Comparison of ENCODE assay signal across 16 cellular contexts in the genomic region with DNA sequence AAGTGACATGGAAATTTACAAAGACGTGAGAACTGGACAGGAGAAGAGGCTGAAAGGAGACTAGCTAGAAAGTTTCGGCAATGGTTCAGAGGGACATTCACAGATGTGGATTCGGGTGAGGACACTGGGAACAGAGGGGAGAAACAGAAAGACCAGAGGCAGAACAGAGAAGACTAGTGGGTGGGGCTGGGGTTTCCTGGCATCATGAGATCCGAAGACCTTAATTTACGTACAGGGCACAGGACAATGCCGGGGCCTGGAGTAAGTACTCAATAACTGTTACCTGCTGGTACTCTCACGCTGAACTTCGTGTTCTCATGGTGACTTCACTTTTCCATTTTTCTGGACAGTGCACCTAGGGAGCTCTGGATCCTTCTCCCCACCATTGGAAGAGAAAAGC. TPM values are rescaled to one million over a fixed set of nuclear protein-coding genes. Genes with fewer than 3 reads are reported as not detected.
DNase-seq lines count a peak whose midpoint lies in the region; ATAC-seq and TF ChIP-seq lines count a peak whose summit lies in the region.
"Had no signal": no experiment of that assay in that cellular context is flagged by ENCODE, and none has a peak within 500 bp of the region (broad histone marks: within the 10 kb centered on the region; RNA-seq: fewer than 3 reads in every experiment).

No MANE protein-coding gene starts in this region.

- no peaks in the 10 kb centered on the region for H3K9me3 ChIP-seq in AG04450 (ENCODE audit: control insufficient read depth, insufficient read depth, low read length)
- H3K9me3 ChIP-seq in T-helper 17 cell (ENCODE audit: control insufficient read depth, low read length, poor library complexity, severe bottlenecking): no peaks in the 10 kb centered on the region
- H3K9me3 ChIP-seq: SJSA1 had no signal

- no peak overlapping the region for H3K4me3 Mint-ChIP-seq in GM23338
- H3K4me3 Mint-ChIP-seq in T-helper 17 cell: no peak overlapping the region
- peak overlapping the region; percentile 72 for H3K4me3 Mint-ChIP-seq in memory B cell
- no peak overlapping the region for H3K4me3 Mint-ChIP-seq in activated CD8-positive, alpha-beta memory T cell treated with anti-CD3 and anti-CD28 coated beads, Interleukin-2, amount 10 ng/mL, durations not matched to agents 7 days and 5 days

- DNase-seq in AG04450 (ENCODE audit: low read depth, low spot score) (no peak), GM23338 (ENCODE audit: low spot score) (no peak), T-helper 17 cell (no peak), memory B cell (ENCODE audit: low spot score in 2 of 2) (no peak), DMS114 treated with DMSO at 0.1 percent for 48 hours (lab: John Stamatoyannopoulos, UW; ENCODE audit: unreplicated experiment) (no peak)
- DNase-seq in activated CD8-positive, alpha-beta memory T cell treated with anti-CD3 and anti-CD28 coated beads, Interleukin-2, amount 10 ng/mL, durations not matched to agents 7 days and 5 days: no peak
- DNase-seq: ACHN; CD8-positive, alpha-beta memory T cell; H7; Kasumi-1; NCI-H1436; NCI-H2029 treated with DMSO at 0.1 percent for 48 hours; NCI-H510A had no signal

- peaks cover 31% of the 10 kb centered on the region for H3K4me1 ChIP-seq in GM23338 (ENCODE audit: insufficient read depth)

- no peaks in the 10 kb centered on the region for H3K27me3 ChIP-seq in AG04450 (ENCODE audit: control insufficient read depth, insufficient read depth, low read length)
- no peaks in the 10 kb centered on the region for H3K27me3 ChIP-seq in GM23338 (ENCODE audit: insufficient read depth)
- H3K27me3 ChIP-seq: SJSA1 had no signal

- peak overlapping the region; percentile 0 for H3K27ac ChIP-seq in AG04450 (ENCODE audit: low read depth, low read length)
- H3K27ac ChIP-seq in GM23338 (ENCODE audit: low read depth): peak overlapping the region; percentile 45
- H3K27ac ChIP-seq: RWPE1, SJSA1 had no signal

- no peaks in the 10 kb centered on the region for H3K36me3 ChIP-seq in GM23338 (ENCODE audit: insufficient read depth)

- CTCF ChIA-PET in AG04450 (lab: Charles Lee): no interaction called here
- CTCF ChIA-PET in activated CD8-positive, alpha-beta memory T cell treated with anti-CD3 and anti-CD28 coated beads, Interleukin-2, amount 10 ng/mL, durations not matched to agents 7 days and 5 days (lab: Charles Lee): interaction anchor here (1.0 kb wide), 1 partner anchor 10 kb away, joined by 3 read pairs; no protein-coding TSS in a partner anchor

- peaks cover 22% of the 10 kb centered on the region for H4K20me1 ChIP-seq in GM23338 (replicated peaks; ENCODE audit: insufficient read depth)

- ATAC-seq in GM23338 (no peak), T-helper 17 cell (no peak), memory B cell (ENCODE audit: low read depth) (peak; percentile 29), GM21447 (IDR thresholded peaks at IDR 0.05; ENCODE audit: unreplicated experiment) (no peak)
- ATAC-seq in activated CD8-positive, alpha-beta memory T cell treated with anti-CD3 and anti-CD28 coated beads, Interleukin-2, amount 10 ng/mL, durations not matched to agents 7 days and 5 days: no peak

- H3K9me3 Mint-ChIP-seq in GM23338 (no peaks in the 10 kb centered on the region), memory B cell (no peaks in the 10 kb centered on the region)
- H3K9me3 Mint-ChIP-seq in activated CD8-positive, alpha-beta memory T cell treated with anti-CD3 and anti-CD28 coated beads, Interleukin-2, amount 10 ng/mL, durations not matched to agents 7 days and 5 days (ENCODE audit: low read depth): no peaks in the 10 kb centered on the region
- H3K9me3 Mint-ChIP-seq: CD8-positive, alpha-beta memory T cell had no signal

- no peak for TF ChIP-seq CTCF in AG04450 (IDR thresholded peaks at IDR 0.05; ENCODE audit: low read depth, low read length)
- TF ChIP-seq CTCF in GM23338 (conservative IDR thresholded peaks at IDR 0.05; ENCODE audit: low read depth in 2 of 2): no peak

- H3K4me1 Mint-ChIP-seq in GM23338 (peaks cover 41% of the 10 kb centered on the region), T-helper 17 cell (peaks cover 65% of the 10 kb centered on the region), memory B cell (peaks cover 77% of the 10 kb centered on the region)
- H3K4me1 Mint-ChIP-seq in activated CD8-positive, alpha-beta memory T cell treated with anti-CD3 and anti-CD28 coated beads, Interleukin-2, amount 10 ng/mL, durations not matched to agents 7 days and 5 days: peaks cover 33% of the 10 kb centered on the region

- H3K27ac Mint-ChIP-seq in GM23338 (peak overlapping the region; percentile 13; the same call in 1 of the 2 replicates), T-helper 17 cell (peak overlapping the region; percentile 83), memory B cell (peak overlapping the region; percentile 90)
- no peak overlapping the region for H3K27ac Mint-ChIP-seq in activated CD8-positive, alpha-beta memory T cell treated with anti-CD3 and anti-CD28 coated beads, Interleukin-2, amount 10 ng/mL, durations not matched to agents 7 days and 5 days

- no peak overlapping the region for H2AFZ ChIP-seq in GM23338

- peaks cover 36% of the 10 kb centered on the region for H3K79me2 ChIP-seq in GM23338 (replicated peaks; ENCODE audit: insufficient read depth)

- H3F3A ChIP-seq in GM23338 (replicated peaks; ENCODE audit: low read depth): no peaks in the 10 kb centered on the region

- no peaks in the 10 kb centered on the region for H3K9me2 ChIP-seq in GM23338 (ENCODE audit: insufficient read depth)

- H3K4me2 ChIP-seq in GM23338: no peak overlapping the region

- H3K36me3 Mint-ChIP-seq in GM23338 (ENCODE audit: low read depth) (peaks cover 23% of the 10 kb centered on the region), T-helper 17 cell (ENCODE audit: low read depth) (peaks cover 13% of the 10 kb centered on the region), memory B cell (peaks cover 31% of the 10 kb centered on the region)
- H3K36me3 Mint-ChIP-seq in activated CD8-positive, alpha-beta memory T cell treated with anti-CD3 and anti-CD28 coated beads, Interleukin-2, amount 10 ng/mL, durations not matched to agents 7 days and 5 days: peaks cover 16% of the 10 kb centered on the region

- H3K27me3 Mint-ChIP-seq in GM23338 (ENCODE audit: insufficient read depth, low read depth, poor library complexity) (peaks cover 11% of the 10 kb centered on the region), T-helper 17 cell (no peaks in the 10 kb centered on the region), memory B cell (no peaks in the 10 kb centered on the region)
- H3K27me3 Mint-ChIP-seq in activated CD8-positive, alpha-beta memory T cell treated with anti-CD3 and anti-CD28 coated beads, Interleukin-2, amount 10 ng/mL, durations not matched to agents 7 days and 5 days: no peaks in the 10 kb centered on the region

- no peak overlapping the region for H3K4me3 ChIP-seq in AG04450 (ENCODE audit: low read depth, low read length)
- no peak overlapping the region for H3K4me3 ChIP-seq in GM23338
- H3K4me3 ChIP-seq: SJSA1 had no signal

- POLR2A ChIA-PET in AG04450 (lab: Yijun Ruan, JAX): interaction anchor here (1.1 kb wide), 1 partner anchor 15 kb away, joined by 3 read pairs; no protein-coding TSS in a partner anchor

TF ChIP-seq in GM23338, 12 proteins besides CTCF, POLR2A, EP300 and RAD21 (continues in another document):
- no peak for TF ChIP-seq POLR2AphosphoS5 (IDR thresholded peaks at IDR 0.05; ENCODE audit: low read depth)
- no peak for TF ChIP-seq REST (IDR thresholded peaks at IDR 0.05; ENCODE audit: unreplicated experiment)
- TF ChIP-seq JUNB (IDR thresholded peaks at IDR 0.05; ENCODE audit: unreplicated experiment): no peak
- no peak for TF ChIP-seq ZNF114 (CRISPR knock-in tag; IDR thresholded peaks at IDR 0.05)
- TF ChIP-seq EZH2 (IDR thresholded peaks at IDR 0.05; ENCODE audit: low read depth, unreplicated experiment): no peak
- no peak for TF ChIP-seq NANOG (IDR thresholded peaks at IDR 0.05; ENCODE audit: borderline replicate concordance)
- no peak for TF ChIP-seq CREB1 (CRISPR knock-in tag; IDR thresholded peaks at IDR 0.05; ENCODE audit: low read depth)
- TF ChIP-seq ZNF331 (CRISPR knock-in tag; IDR thresholded peaks at IDR 0.05; ENCODE audit: low read depth): no peak

RNA-seq across cellular contexts. Expression of gene VOPP1, which starts 53.5 kb away (rescaled TPM):
- polyA plus RNA-seq in AG04450 (2011; rRNA removed) (85.9 and 88.4 TPM in 2 replicates), GM23338 (2016; fragmentation: Nextera tagmentation; extraction: Ambion mirVana) (26.2 and 28.2 TPM in 2 replicates)
- 107 and 127 TPM in 2 replicates for polyA minus RNA-seq in AG04450 (2011; rRNA and poly(A)+ RNA removed)
- total RNA-seq in GM23338 (2014; rRNA removed; shearing (Covaris generic)): 71.0 and 73.7 TPM in 2 replicates
- total RNA-seq in T-helper 17 cell: 100 to 1,000 TPM; 114 to 120 TPM
- total RNA-seq in activated CD8-positive, alpha-beta memory T cell treated with anti-CD3 and anti-CD28 coated beads, Interleukin-2, amount 10 ng/mL, durations not matched to agents 7 days and 5 days: 10 to 100 TPM; 42.3 to 67.3 TPM
